In genomic region chr18:21740474-21740723, GRCh38 we compare ENCODE assay signal across 8 cellular contexts. TPM values are rescaled to one million over a fixed set of nuclear protein-coding genes. Genes with fewer than 3 reads are reported as not detected.
DNase-seq lines count a peak whose midpoint lies in the region; ATAC-seq and TF ChIP-seq lines count a peak whose summit lies in the region.

No MANE protein-coding gene starts in this region.

- H3K9me3 ChIP-seq in Peyer's patch (no peaks in the 10 kb centered on the region), iPS-18a (ENCODE audit: control insufficient read depth, low read depth, low read length) (no peaks in the 10 kb centered on the region), spleen (peaks cover 0 to 7% (median 3%) of the 10 kb centered on the region in 8 donors)

- TF ChIP-seq CTCF in Peyer's patch (IDR thresholded peaks at IDR 0.05) (peak in 1 of 6 experiments; percentile 1), astrocyte of the cerebellum (IDR thresholded peaks at IDR 0.05; ENCODE audit: low read depth, low read length, missing control alignments) (no peak), spleen (IDR thresholded peaks at IDR 0.05 in 8 of 11, conservative IDR thresholded peaks at IDR 0.05 in 3 of 11) (peak in 2 of 11 experiments; percentile 30 to 55)

- ATAC-seq in GM18508 (IDR thresholded peaks at IDR 0.05; ENCODE audit: insufficient read depth, unreplicated experiment) (peak; percentile 94), HG02973 (IDR thresholded peaks at IDR 0.05; ENCODE audit: unreplicated experiment) (peak; percentile 98)

- H3K9ac ChIP-seq in iPS-18a (ENCODE audit: low read length): peak overlapping the region; percentile 83

- in situ Hi-C loops in astrocyte of the cerebellum (cut with HindIII; ENCODE audit: low sequenced_read_pairs): no loop called here

- no peak for TF ChIP-seq POLR2A in Peyer's patch (IDR thresholded peaks at IDR 0.05)
- TF ChIP-seq POLR2A in spleen (IDR thresholded peaks at IDR 0.05): no peak

- H3K4me1 ChIP-seq in Peyer's patch (peaks cover 0 to 31% (median 2%) of the 10 kb centered on the region in 4 donors), iPS-18a (ENCODE audit: control insufficient read depth, low read depth, low read length) (peaks cover 30% of the 10 kb centered on the region), spleen (peaks cover 6 to 49% (median 33%) of the 10 kb centered on the region in 6 donors)

- H3K27ac ChIP-seq in Peyer's patch (peak overlapping the region; percentile 94 to 100 (median 98)), iPS-18a (ENCODE audit: low read length) (no peak overlapping the region), spleen (peak overlapping the region; percentile 92 to 99 (median 98))

- H3K36me3 ChIP-seq in Peyer's patch (no peaks in the 10 kb centered on the region), iPS-18a (ENCODE audit: control insufficient read depth, low read depth, low read length) (no peaks in the 10 kb centered on the region), spleen (no peaks in the 10 kb centered on the region)

- DNase-seq in A172 (ENCODE audit: low spot score): peak; percentile 96
- peak; percentile 97 to 100 (median 99) for DNase-seq in Peyer's patch
- no peak for DNase-seq in astrocyte of the cerebellum (ENCODE audit: low read depth)
- DNase-seq in spleen: peak; percentile 99
- no peak for DNase-seq in HK-2 (ENCODE audit: unreplicated experiment)

- 0% methylated on average over 6 to 14 of the region's 14 CpGs for WGBS in spleen, 5 donors

- H3K27me3 ChIP-seq in Peyer's patch: no peaks in the 10 kb centered on the region
- H3K27me3 ChIP-seq in iPS-18a (ENCODE audit: control insufficient read depth, insufficient read depth, low read length): no peaks in the 10 kb centered on the region
- no peaks in the 10 kb centered on the region for H3K27me3 ChIP-seq in spleen (replicated peaks in 1 of 7)

- intact Hi-C loops in spleen (cut with DNase I; ENCODE audit: low total_unique reads): loop anchor here (10.0 kb wide), 1 partner anchor 126 kb away; the partner anchor contains the start of gene SNRPD1

- H3K4me3 ChIP-seq in Peyer's patch (peak overlapping the region; percentile 94 to 100 (median 98)), astrocyte of the cerebellum (ENCODE audit: low read depth, low read length) (peak overlapping the region; percentile 91), iPS-18a (ENCODE audit: low read length) (peak overlapping the region; percentile 88), spleen (peak overlapping the region in 7 of 8 donors; percentile 78 to 98 (median 95))

RNA-seq across cellular contexts. Expression of gene MIB1, which starts 0.2 kb away (rescaled TPM):
- 69.9 and 78.9 TPM in 2 replicates for total RNA-seq in A172 (2014; rRNA removed; shearing (Covaris generic))
- total RNA-seq in Peyer's patch (10 to 100 TPM; 13.8 to 47.0 (median 18.3) TPM), spleen (10 to 100 TPM; 22.0 to 33.3 (median 28.7) TPM)
- 1 to 10 TPM; 2.7 to 4.1 (median 3.1) TPM for polyA plus RNA-seq in spleen

RNA-seq across cellular contexts. Expression of gene ABHD3, which starts 35.8 kb away (rescaled TPM):
- total RNA-seq in A172 (2014; rRNA removed; shearing (Covaris generic)): 47.6 and 56.1 TPM in 2 replicates
- total RNA-seq in Peyer's patch (100 to 1,000 TPM in 1 of 4 donors, 10 to 100 TPM in 3; 23.1 to 133 (median 47.2) TPM), spleen (10 to 100 TPM; 23.8 to 34.8 (median 29.0) TPM)
- 10 to 100 TPM; 25.3 to 34.4 (median 25.9) TPM for polyA plus RNA-seq in spleen

Comparison
In these comparisons a context has a peak if more than half of its experiments do, and no peak if none do; other contexts are left out.
1. DNase-seq: peak in A172 (single experiment), Peyer's patch (3 of 3) and spleen (single experiment); none in astrocyte of the cerebellum (single experiment) and HK-2 (single experiment).
2. Peak in every context shown above with its lines, with median percentiles within 50 percentile points of each other: H3K4me3 ChIP-seq.